Comparison of ENCODE assay signal across 10 cellular contexts in genomic region chr22:38455063-38455529, GRCh38. TPM values are rescaled to one million over a fixed set of nuclear protein-coding genes. Genes with fewer than 3 reads are reported as not detected.
DNase-seq lines count a peak whose midpoint lies in the region; FAIRE-seq and TF ChIP-seq lines count a peak whose summit lies in the region.
"Had no signal": no experiment of that assay in that cellular context is flagged by ENCODE, and none has a peak within 500 bp of the region (broad histone marks: within the 10 kb centered on the region; RNA-seq: fewer than 3 reads in every experiment).

KCNJ4 (minus strand) TSS chr22:38455199; CDS start chr22:38428132, 27,067 bp downstream.

- peaks cover 66% of the 10 kb centered on the region for H3K27me3 Mint-ChIP-seq in neural crest cell (ENCODE audit: low read depth)

- peaks cover 71% of the 10 kb centered on the region for H3K27me3 ChIP-seq in BLaER1
- peaks cover 20% of the 10 kb centered on the region for H3K27me3 ChIP-seq in OCI-LY3 (ENCODE audit: low read depth, low read length)
- peaks cover 50 to 52% of the 10 kb centered on the region in 2 experiments for H3K27me3 ChIP-seq in endothelial cell of umbilical vein (ENCODE audit: control insufficient read depth in 2 of 2, insufficient read depth in 2 of 2, low read length in 2 of 2)

- H3K79me2 ChIP-seq in OCI-LY3 (ENCODE audit: low read length) (no peaks in the 10 kb centered on the region), endothelial cell of umbilical vein (ENCODE audit: control insufficient read depth, insufficient read depth, low read length) (no peaks in the 10 kb centered on the region)

- H3K4me1 Mint-ChIP-seq in neural crest cell = peaks cover 20% of the 10 kb centered on the region

- H3K9me3 ChIP-seq in BLaER1 = no peaks in the 10 kb centered on the region
- no peaks in the 10 kb centered on the region for H3K9me3 ChIP-seq in OCI-LY3 (ENCODE audit: insufficient read depth, low read length)
- H3K9me3 ChIP-seq in endothelial cell of umbilical vein (replicated peaks; ENCODE audit: control insufficient read depth, insufficient read depth, low read length) = no peaks in the 10 kb centered on the region

- POLR2A ChIA-PET in endothelial cell of umbilical vein (lab: Charles Lee) = no interaction called here

- peak within 1 kb of the TSS; percentile 82 for H3K4me3 Mint-ChIP-seq in neural crest cell

- H4K20me1 ChIP-seq in BLaER1 (peaks cover 34% of the 10 kb centered on the region), OCI-LY3 (ENCODE audit: insufficient read depth, low read length) (no peaks in the 10 kb centered on the region), endothelial cell of umbilical vein (replicated peaks; ENCODE audit: control insufficient read depth, extremely low read depth, insufficient read depth, low read length) (no peaks in the 10 kb centered on the region)

- H3K9ac ChIP-seq in BLaER1 (peak within 1 kb of the TSS; percentile 78), OCI-LY3 (ENCODE audit: low read length) (no peak within 1 kb of the TSS; the same call in 1 of the 2 replicates), endothelial cell of umbilical vein (replicated peaks; ENCODE audit: extremely low read depth, insufficient read depth, low read length) (no peak within 1 kb of the TSS)

- peak within 1 kb of the TSS; percentile 58 for H3K27ac ChIP-seq in BLaER1
- H3K27ac ChIP-seq in OCI-LY3 (ENCODE audit: low read length) = no peak within 1 kb of the TSS
- H3K27ac ChIP-seq in endothelial cell of umbilical vein (ENCODE audit: insufficient read depth, low read depth, low read length) = no peak within 1 kb of the TSS

- H3K4me3 ChIP-seq in BLaER1 (peak within 1 kb of the TSS; percentile 75), OCI-LY3 (ENCODE audit: low read length) (no peak within 1 kb of the TSS), endothelial cell of umbilical vein (replicated peaks in 1 of 3; ENCODE audit: insufficient read depth in 1 of 3, low read depth in 1 of 3, low read length in 3 of 3) (peak within 1 kb of the TSS in 1 of 3 experiments; percentile 32)

- intact Hi-C loops in endothelial cell of umbilical vein (cut with micrococcal nuclease) = no loop called here

- no peak for TF ChIP-seq CTCF in OCI-LY3 (IDR thresholded peaks at IDR 0.05; ENCODE audit: low read depth, low read length)
- no peak for TF ChIP-seq CTCF in endothelial cell of umbilical vein (IDR thresholded peaks at IDR 0.05; ENCODE audit: extremely low read depth in 1 of 2, insufficient read depth in 1 of 2, low read depth in 1 of 2, low read length in 2 of 2)
- no peak for TF ChIP-seq CTCF in neural crest cell (conservative IDR thresholded peaks at IDR 0.05)
- TF ChIP-seq CTCF in GM20000 (IDR thresholded peaks at IDR 0.05; ENCODE audit: extremely low read depth, missing control alignments) = no peak

- no peaks in the 10 kb centered on the region for H3K9me3 Mint-ChIP-seq in neural crest cell

- 0 out of 2 replicates have a peak within 1 kb of the TSS, but pooled peaks have one; percentile 22 for H2AFZ ChIP-seq in OCI-LY3 (ENCODE audit: low read depth, low read length)
- peak within 1 kb of the TSS; percentile 42 for H2AFZ ChIP-seq in endothelial cell of umbilical vein (ENCODE audit: low read depth, low read length)

- no peaks in the 10 kb centered on the region for H3K9me1 ChIP-seq in endothelial cell of umbilical vein (replicated peaks; ENCODE audit: control insufficient read depth, extremely low read depth, insufficient read depth, low read length)

- H3K36me3 ChIP-seq in BLaER1 = no peaks in the 10 kb centered on the region
- H3K36me3 ChIP-seq in OCI-LY3 (replicated peaks; ENCODE audit: low read depth, low read length) = no peaks in the 10 kb centered on the region
- no peaks in the 10 kb centered on the region for H3K36me3 ChIP-seq in endothelial cell of umbilical vein (ENCODE audit: control insufficient read depth in 2 of 2, extremely low read depth in 1 of 2, insufficient read depth in 2 of 2, low read length in 2 of 2)

- H3K27ac Mint-ChIP-seq in neural crest cell (ENCODE audit: unreplicated experiment) = no peak within 1 kb of the TSS

- no peak for FAIRE-seq in endothelial cell of umbilical vein (lab: Jason Lieb, UNC)

- H3K4me1 ChIP-seq in BLaER1 (peaks cover 43% of the 10 kb centered on the region), OCI-LY3 (ENCODE audit: low read length) (peaks cover 12% of the 10 kb centered on the region), endothelial cell of umbilical vein (ENCODE audit: control insufficient read depth, extremely low read depth, insufficient read depth, low read length) (no peaks in the 10 kb centered on the region)

- H3K36me3 Mint-ChIP-seq in neural crest cell (ENCODE audit: low read depth) = no peaks in the 10 kb centered on the region

- BruUV-seq in endothelial cell of umbilical vein (replicated peaks; lab: Mats Ljungman, UMichigan) = no TSS peak

- DNase-seq in endothelial cell of umbilical vein (ENCODE audit: low read depth, low spot score) (no peak), neural crest cell (ENCODE audit: low read depth, low spot score) (no peak), iPS-NIHi7 (ENCODE audit: extremely low spot score) (no peak), NCI-H128 (lab: John Stamatoyannopoulos, UW; ENCODE audit: unreplicated experiment) (no peak), hepatic stellate cell (ENCODE audit: low spot score) (no peak), GM20000 (ENCODE audit: low spot score) (no peak)
- DNase-seq: GDM1 had no signal

- no peak for TF ChIP-seq POLR2A in endothelial cell of umbilical vein (IDR thresholded peaks at IDR 0.05; ENCODE audit: low read depth, low read length)

- H3K4me2 ChIP-seq in BLaER1 (peak within 1 kb of the TSS; percentile 94), OCI-LY3 (ENCODE audit: low read length) (peak within 1 kb of the TSS; percentile 44), endothelial cell of umbilical vein (ENCODE audit: insufficient read depth, low read length) (peak within 1 kb of the TSS; percentile 14)

- dilution Hi-C loops in endothelial cell of umbilical vein (cut with MboI; ENCODE audit: extremely low pct_ligation_motif_present, low sequenced_read_pairs) = no loop called here

- CTCF ChIA-PET in endothelial cell of umbilical vein (lab: Charles Lee) = interaction anchor here (1.4 kb wide), 1 partner anchor 9 kb away, joined by 4 read pairs; no protein-coding TSS in a partner anchor

TF ChIP-seq in endothelial cell of umbilical vein, 7 proteins besides CTCF, POLR2A, EP300 and RAD21:
- TF ChIP-seq MYC (IDR thresholded peaks at IDR 0.05; ENCODE audit: low read depth, low read length) (no peak), POLR2AphosphoS5 (IDR thresholded peaks at IDR 0.05; ENCODE audit: insufficient read depth, low read depth, low read length) (no peak), GATA2 (IDR thresholded peaks at IDR 0.05; ENCODE audit: insufficient read depth, insufficient read length, low read depth, low read length) (no peak), JUN (IDR thresholded peaks at IDR 0.05; ENCODE audit: borderline replicate concordance, insufficient read depth, insufficient read length, low read depth) (no peak), MAX (IDR thresholded peaks at IDR 0.05; ENCODE audit: insufficient read depth, insufficient read length) (no peak), FOS (IDR thresholded peaks at IDR 0.05; ENCODE audit: borderline replicate concordance, insufficient read depth, low read length) (no peak), EZH2 (IDR thresholded peaks at IDR 0.05; ENCODE audit: borderline replicate concordance, low read depth, low read length, severe bottlenecking) (peak; percentile 54)

RNA-seq across cellular contexts. Expression of gene KCNJ4, which starts in this region (rescaled TPM):
- not detected in 2 replicates for total RNA-seq in endothelial cell of umbilical vein
- not detected in 2 replicates for polyA plus RNA-seq in endothelial cell of umbilical vein
- polyA plus RNA-seq in endothelial cell of umbilical vein (2011; cell fraction: cytosol; rRNA removed) = not detected in 2 replicates
- polyA plus RNA-seq in endothelial cell of umbilical vein (2011; cell fraction: nucleus; rRNA removed) = not detected in 2 replicates
- polyA plus RNA-seq in endothelial cell of umbilical vein (2012) = not detected in 2 replicates
- polyA minus RNA-seq in endothelial cell of umbilical vein = not detected in 2 replicates
- polyA minus RNA-seq in endothelial cell of umbilical vein (2011; cell fraction: cytosol; rRNA and poly(A)+ RNA removed) = not detected
- not detected in 2 replicates for polyA minus RNA-seq in endothelial cell of umbilical vein (2011; cell fraction: nucleus; rRNA and poly(A)+ RNA removed)
- 4.0 and 4.4 TPM in 2 replicates for total RNA-seq in neural crest cell
- total RNA-seq: dermis microvascular lymphatic vessel endothelial cell had no signal

Comparison
In these comparisons a context has a peak if more than half of its experiments do, and no peak if none do; other contexts are left out.
1. H3K4me2 ChIP-seq: peak in every context shown above with its lines; median percentile 94 in BLaER1; 44 in OCI-LY3; 14 in endothelial cell of umbilical vein.